Comparison of ENCODE assay signal across 13 cellular contexts in the genomic region with DNA sequence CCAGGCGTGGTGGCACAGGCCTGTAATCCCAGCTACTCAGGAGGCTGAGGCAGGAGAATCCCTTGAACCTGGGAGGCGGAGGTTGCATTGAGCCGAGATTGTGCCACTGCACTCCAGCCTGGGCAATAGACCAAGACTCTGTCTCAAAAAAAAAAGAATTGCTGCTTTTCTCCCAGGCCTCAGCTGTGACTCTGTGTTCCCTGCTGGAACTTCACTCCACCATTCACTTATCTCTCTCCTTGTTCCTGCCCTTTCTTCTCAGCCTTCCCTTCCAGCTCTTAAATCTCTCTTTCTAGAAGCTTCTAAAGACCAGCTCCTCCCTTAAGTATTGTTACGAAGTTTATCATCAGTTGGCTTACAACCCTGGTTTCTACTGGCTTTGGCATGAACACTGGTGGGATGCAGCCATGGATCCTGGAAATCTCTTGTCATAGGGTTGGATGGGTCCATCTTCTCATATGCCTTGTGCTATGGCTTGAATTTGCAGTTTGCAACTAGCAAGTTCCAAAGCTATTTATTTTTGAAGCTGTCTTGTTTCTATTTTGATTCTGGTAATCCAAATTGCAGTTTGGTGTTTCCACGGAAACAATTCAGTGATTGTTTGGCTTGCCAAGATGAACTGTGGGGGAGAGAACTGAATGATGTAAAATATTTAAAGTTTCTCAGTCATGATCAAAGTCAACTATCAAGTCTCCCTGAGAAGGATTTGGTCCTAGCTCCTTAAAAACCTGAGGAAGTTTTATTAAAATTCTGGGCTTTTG. TPM values are rescaled to one million over a fixed set of nuclear protein-coding genes. Genes with fewer than 3 reads are reported as not detected.
DNase-seq lines count a peak whose midpoint lies in the region; ATAC-seq, FAIRE-seq and TF ChIP-seq lines count a peak whose summit lies in the region.
"Had no signal": no experiment of that assay in that cellular context is flagged by ENCODE, and none has a peak within 500 bp of the region (broad histone marks: within the 10 kb centered on the region; RNA-seq: fewer than 3 reads in every experiment).

No MANE protein-coding gene starts in this region.

- no peaks in the 10 kb centered on the region for H4K20me1 ChIP-seq in GM23338 (replicated peaks; ENCODE audit: insufficient read depth)

- H3K9me3 Mint-ChIP-seq in GM23338: no peaks in the 10 kb centered on the region
- H3K9me3 Mint-ChIP-seq in naive thymus-derived CD4-positive, alpha-beta T cell: no peaks in the 10 kb centered on the region

- intact Hi-C loops in tibial artery (cut with DNase I; ENCODE audit: low total_unique reads): no loop called here
- intact Hi-C loops in naive thymus-derived CD4-positive, alpha-beta T cell (cut with micrococcal nuclease): no loop called here

- peak; percentile 23 for FAIRE-seq in bronchial epithelial cell (lab: Jason Lieb, UNC)
- FAIRE-seq: endothelial cell of umbilical vein had no signal

- no peaks in the 10 kb centered on the region for H3K4me1 Mint-ChIP-seq in GM23338
- H3K4me1 Mint-ChIP-seq in naive thymus-derived CD4-positive, alpha-beta T cell: peaks cover 0 to 3% (median 0%) of the 10 kb centered on the region in 7 donors

- no peak overlapping the region for H3K9ac ChIP-seq in mucosa of rectum (ENCODE audit: low read depth in 1 of 2, low read length in 2 of 2)

- no peak overlapping the region for H3K27ac Mint-ChIP-seq in GM23338
- H3K27ac Mint-ChIP-seq in naive thymus-derived CD4-positive, alpha-beta T cell: peak overlapping the region in 2 of 9 donors; percentile 48 to 75

- H3K36me3 Mint-ChIP-seq in GM23338 (ENCODE audit: low read depth): no peaks in the 10 kb centered on the region
- peaks cover 0 to 28% (median 3%) of the 10 kb centered on the region in 5 donors for H3K36me3 Mint-ChIP-seq in naive thymus-derived CD4-positive, alpha-beta T cell

- H2AFZ ChIP-seq in GM23338: no peak overlapping the region

- no peaks in the 10 kb centered on the region for H3K4me1 ChIP-seq in mucosa of rectum (ENCODE audit: control insufficient read depth in 2 of 2, insufficient read depth in 2 of 2, low read length in 2 of 2)
- H3K4me1 ChIP-seq in tibial artery: peaks cover 0 to 11% (median 7%) of the 10 kb centered on the region in 4 donors
- no peaks in the 10 kb centered on the region for H3K4me1 ChIP-seq in GM23338 (ENCODE audit: insufficient read depth)
- no peaks in the 10 kb centered on the region for H3K4me1 ChIP-seq in naive thymus-derived CD4-positive, alpha-beta T cell (ENCODE audit: control insufficient read depth in 2 of 2, insufficient read depth in 2 of 2, low read length in 2 of 2)
- H3K4me1 ChIP-seq: body of pancreas had no signal

- no peaks in the 10 kb centered on the region for H3K9me3 ChIP-seq in mucosa of rectum (ENCODE audit: control insufficient read depth in 2 of 2, low read length in 2 of 2)
- H3K9me3 ChIP-seq in tibial artery: no peaks in the 10 kb centered on the region
- H3K9me3 ChIP-seq in naive thymus-derived CD4-positive, alpha-beta T cell (ENCODE audit: control insufficient read depth in 2 of 3, low read length in 3 of 3): no peaks in the 10 kb centered on the region
- H3K9me3 ChIP-seq: body of pancreas had no signal

- TF ChIP-seq CTCF in bronchial epithelial cell (IDR thresholded peaks at IDR 0.05; ENCODE audit: insufficient read depth, low read length, severe bottlenecking): no peak
- TF ChIP-seq CTCF in fibroblast of the aortic adventitia (IDR thresholded peaks at IDR 0.05; ENCODE audit: insufficient read depth, low read length): no peak
- TF ChIP-seq CTCF in tibial artery (IDR thresholded peaks at IDR 0.05): no peak
- TF ChIP-seq CTCF in GM23338 (conservative IDR thresholded peaks at IDR 0.05; ENCODE audit: low read depth in 2 of 2): no peak

- ATAC-seq in GM21390 (IDR thresholded peaks at IDR 0.05; ENCODE audit: unreplicated experiment): no peak
- no peak for ATAC-seq in GM23338
- ATAC-seq in naive thymus-derived CD4-positive, alpha-beta T cell: no peak
- ATAC-seq: body of pancreas had no signal

- H3K79me2 ChIP-seq in GM23338 (replicated peaks; ENCODE audit: insufficient read depth): no peaks in the 10 kb centered on the region

- peaks cover 4% of the 10 kb centered on the region for H3K27me3 Mint-ChIP-seq in GM23338 (ENCODE audit: insufficient read depth, low read depth, poor library complexity)
- no peaks in the 10 kb centered on the region for H3K27me3 Mint-ChIP-seq in naive thymus-derived CD4-positive, alpha-beta T cell

- no peak overlapping the region for H3K4me3 Mint-ChIP-seq in GM23338
- no peak overlapping the region for H3K4me3 Mint-ChIP-seq in naive thymus-derived CD4-positive, alpha-beta T cell

- no peaks in the 10 kb centered on the region for H3K27me3 ChIP-seq in bronchial epithelial cell (ENCODE audit: control insufficient read depth, insufficient read depth, low read length)
- H3K27me3 ChIP-seq in mucosa of rectum (ENCODE audit: control insufficient read depth in 2 of 2, insufficient read depth in 2 of 2, low read length in 2 of 2): no peaks in the 10 kb centered on the region
- H3K27me3 ChIP-seq in tibial artery: no peaks in the 10 kb centered on the region
- no peaks in the 10 kb centered on the region for H3K27me3 ChIP-seq in GM23338 (ENCODE audit: insufficient read depth)
- H3K27me3 ChIP-seq in naive thymus-derived CD4-positive, alpha-beta T cell (ENCODE audit: control insufficient read depth in 2 of 2, insufficient read depth in 2 of 2, low read length in 2 of 2): no peaks in the 10 kb centered on the region
- H3K27me3 ChIP-seq: body of pancreas had no signal

- H3K4me2 ChIP-seq in GM23338: no peak overlapping the region

- CTCF ChIA-PET in naive thymus-derived CD4-positive, alpha-beta T cell (lab: Charles Lee): interaction anchor here (0.6 kb wide), 1 partner anchor 30 kb away, joined by 5 read pairs; no protein-coding TSS in a partner anchor

- H3K4me3 ChIP-seq in bronchial epithelial cell (ENCODE audit: low read depth, low read length) (no peak overlapping the region), fibroblast of the aortic adventitia (ENCODE audit: low read depth, low read length) (no peak overlapping the region), mucosa of rectum (ENCODE audit: low read length in 2 of 2) (no peak overlapping the region), tibial artery (no peak overlapping the region), GM23338 (no peak overlapping the region)
- no peak overlapping the region for H3K4me3 ChIP-seq in naive thymus-derived CD4-positive, alpha-beta T cell (ENCODE audit: low read length)
- H3K4me3 ChIP-seq: body of pancreas had no signal

- H3K27ac ChIP-seq in mucosa of rectum (ENCODE audit: low read depth in 2 of 2, low read length in 2 of 2) (peak overlapping the region; percentile 10 to 34), tibial artery (peak overlapping the region; percentile 3 to 28), GM23338 (ENCODE audit: low read depth) (no peak overlapping the region)
- no peak overlapping the region for H3K27ac ChIP-seq in naive thymus-derived CD4-positive, alpha-beta T cell (ENCODE audit: low read depth, low read length)
- H3K27ac ChIP-seq: body of pancreas had no signal

- no peaks in the 10 kb centered on the region for H3F3A ChIP-seq in GM23338 (replicated peaks; ENCODE audit: low read depth)

- H3K36me3 ChIP-seq in bronchial epithelial cell (ENCODE audit: control insufficient read depth, insufficient read depth, low read length): peaks cover 4% of the 10 kb centered on the region
- peaks cover 3 to 4% of the 10 kb centered on the region in 2 donors for H3K36me3 ChIP-seq in mucosa of rectum (ENCODE audit: control insufficient read depth in 2 of 2, insufficient read depth in 2 of 2, low read length in 2 of 2)
- peaks cover 0 to 4% (median 0%) of the 10 kb centered on the region in 3 donors for H3K36me3 ChIP-seq in tibial artery
- no peaks in the 10 kb centered on the region for H3K36me3 ChIP-seq in GM23338 (ENCODE audit: insufficient read depth)
- peaks cover 0 to 6% (median 0%) of the 10 kb centered on the region in 3 experiments for H3K36me3 ChIP-seq in naive thymus-derived CD4-positive, alpha-beta T cell (ENCODE audit: control insufficient read depth in 2 of 3, insufficient read depth in 3 of 3, low read length in 3 of 3)

- POLR2A ChIA-PET in naive thymus-derived CD4-positive, alpha-beta T cell (lab: Charles Lee): no interaction called here

- no peaks in the 10 kb centered on the region for H3K9me2 ChIP-seq in GM23338 (ENCODE audit: insufficient read depth)

- no peak for DNase-seq in bronchial epithelial cell (ENCODE audit: low read depth)
- DNase-seq in fibroblast of the aortic adventitia (ENCODE audit: low read depth): peak; percentile 56
- DNase-seq in tibial artery: no peak
- DNase-seq in GM23338 (ENCODE audit: low spot score): no peak
- DNase-seq in naive thymus-derived CD4-positive, alpha-beta T cell: no peak
- DNase-seq: activated CD4-positive, alpha-beta T cell treated with anti-CD3 and anti-CD28 coated beads, Interleukin-2, amount 50 U/mL, for 48 hours; body of pancreas; DMS53; kidney glomerular epithelial cell; NCI-H510A had no signal

TF ChIP-seq in GM23338, 12 proteins besides CTCF, POLR2A, EP300 and RAD21 (continues in another document):
- TF ChIP-seq EZH2 (IDR thresholded peaks at IDR 0.05; ENCODE audit: low read depth, unreplicated experiment): no peak
- no peak for TF ChIP-seq STAT1 (IDR thresholded peaks at IDR 0.05; ENCODE audit: unreplicated experiment)
- no peak for TF ChIP-seq EZH2phosphoT487 (IDR thresholded peaks at IDR 0.05; ENCODE audit: unreplicated experiment)

RNA-seq across cellular contexts. Expression of gene C3orf62, which starts 10.4 kb away (rescaled TPM):
- total RNA-seq in bronchial epithelial cell (0.79 and 1.8 TPM in 2 replicates), fibroblast of the aortic adventitia (ENCODE audit: low replicate concordance) (1.3 and 2.9 TPM in 2 replicates)
- 2.4 and 5.4 TPM in 2 replicates for total RNA-seq in GM23338 (2014; rRNA removed; shearing (Covaris generic))
- polyA plus RNA-seq in GM23338 (2016; fragmentation: Nextera tagmentation; extraction: Ambion mirVana): 1.6 and 3.3 TPM in 2 replicates
- 10 to 100 TPM in 4 of 5 experiments, 1 to 10 TPM in 1; 8.6 to 14.5 (median 10.9) TPM for total RNA-seq in naive thymus-derived CD4-positive, alpha-beta T cell
- polyA plus RNA-seq in naive thymus-derived CD4-positive, alpha-beta T cell: 1 to 10 TPM; 1.3 to 2.3 TPM

Comparison
In these comparisons a context has a peak if more than half of its experiments do, and no peak if none do; other contexts are left out.
1. H3K27ac ChIP-seq: peak in mucosa of rectum (2 of 2) and tibial artery (2 of 2); none in GM23338 (single experiment) and naive thymus-derived CD4-positive, alpha-beta T cell (single experiment).